Comparison of ENCODE assay signal across 18 cellular contexts in genomic region chr16:27226976-27227705, GRCh38. TPM values are rescaled to one million over a fixed set of nuclear protein-coding genes. Genes with fewer than 3 reads are reported as not detected.
DNase-seq lines count a peak whose midpoint lies in the region; ATAC-seq and TF ChIP-seq lines count a peak whose summit lies in the region.
"Had no signal": no experiment of that assay in that cellular context is flagged by ENCODE, and none has a peak within 500 bp of the region (broad histone marks: within the 10 kb centered on the region; RNA-seq: fewer than 3 reads in every experiment).

No MANE protein-coding gene starts in this region.

- no peak overlapping the region for H3K27ac ChIP-seq in CD8-positive, alpha-beta T cell (ENCODE audit: low read depth, low read length)
- H3K27ac ChIP-seq: 22Rv1, cardiac muscle cell, parathyroid adenoma, SK-N-MC had no signal

- H3K27me3 ChIP-seq in CD8-positive, alpha-beta T cell (ENCODE audit: insufficient read depth, low read length), result no peaks in the 10 kb centered on the region
- H3K27me3 ChIP-seq: cardiac muscle cell had no signal

- DNase-seq in T-helper 2 cell treated with Interferon-gamma antibody and Interleukin-4, amounts not matched to agents 5 μg/mL and 100 μg/mL, for 36 hours (ENCODE audit: low spot score), result no peak
- DNase-seq in T-helper 2 cell (no peak), DMS 273 treated with DMSO at 0.1 percent for 48 hours (lab: John Stamatoyannopoulos, UW) (no peak), sciatic nerve (ENCODE audit: low spot score) (no peak)
- no peak for DNase-seq in CD8-positive, alpha-beta T cell
- no peak for DNase-seq in activated naive CD8-positive, alpha-beta T cell treated with anti-CD3 and anti-CD28 coated beads for 36 hours
- peak in 1 of 10 donors; percentile 2 for DNase-seq in naive thymus-derived CD8-positive, alpha-beta T cell
- DNase-seq: activated CD4-positive, alpha-beta T cell treated with anti-CD3 and anti-CD28 coated beads for 48 hours; effector CD4-positive, alpha-beta T cell; HFFc6; NCI-H1417 treated with DMSO at 0.1 percent for 48 hours; NCI-H82; stimulated activated CD4-positive, alpha-beta T cell treated with anti-CD3 and anti-CD28 coated beads, Interleukin-4, amount 100 ng/mL, for 24 hours had no signal

- H3K4me1 Mint-ChIP-seq in T-helper 2 cell treated with Interferon-gamma antibody and Interleukin-4, amounts not matched to agents 5 μg/mL and 100 μg/mL, for 36 hours (ENCODE audit: low read depth), result peaks cover 38% of the 10 kb centered on the region
- peaks cover 47% of the 10 kb centered on the region for H3K4me1 Mint-ChIP-seq in CD8-positive, alpha-beta T cell (ENCODE audit: low read depth)
- peaks cover 42% of the 10 kb centered on the region for H3K4me1 Mint-ChIP-seq in activated naive CD8-positive, alpha-beta T cell treated with anti-CD3 and anti-CD28 coated beads for 36 hours
- H3K4me1 Mint-ChIP-seq in naive thymus-derived CD8-positive, alpha-beta T cell, result peaks cover 27 to 66% (median 60%) of the 10 kb centered on the region in 4 donors

- peaks cover 3% of the 10 kb centered on the region for H3K36me3 ChIP-seq in CD8-positive, alpha-beta T cell (ENCODE audit: insufficient read depth, low read length)
- H3K36me3 ChIP-seq: cardiac muscle cell had no signal

- H3K36me3 Mint-ChIP-seq in T-helper 2 cell treated with Interferon-gamma antibody and Interleukin-4, amounts not matched to agents 5 μg/mL and 100 μg/mL, for 36 hours (ENCODE audit: low read depth), result peaks cover 52% of the 10 kb centered on the region
- peaks cover 46% of the 10 kb centered on the region for H3K36me3 Mint-ChIP-seq in CD8-positive, alpha-beta T cell
- H3K36me3 Mint-ChIP-seq in activated naive CD8-positive, alpha-beta T cell treated with anti-CD3 and anti-CD28 coated beads for 36 hours, result peaks cover 38% of the 10 kb centered on the region
- H3K36me3 Mint-ChIP-seq in naive thymus-derived CD8-positive, alpha-beta T cell, result peaks cover 0 to 25% (median 2%) of the 10 kb centered on the region in 3 donors

- H3K27me3 Mint-ChIP-seq in T-helper 2 cell treated with Interferon-gamma antibody and Interleukin-4, amounts not matched to agents 5 μg/mL and 100 μg/mL, for 36 hours (ENCODE audit: low read depth), result no peaks in the 10 kb centered on the region
- H3K27me3 Mint-ChIP-seq in CD8-positive, alpha-beta T cell (ENCODE audit: low read depth), result no peaks in the 10 kb centered on the region
- H3K27me3 Mint-ChIP-seq in activated naive CD8-positive, alpha-beta T cell treated with anti-CD3 and anti-CD28 coated beads for 36 hours, result no peaks in the 10 kb centered on the region
- no peaks in the 10 kb centered on the region for H3K27me3 Mint-ChIP-seq in naive thymus-derived CD8-positive, alpha-beta T cell

- H3K27ac Mint-ChIP-seq in T-helper 2 cell treated with Interferon-gamma antibody and Interleukin-4, amounts not matched to agents 5 μg/mL and 100 μg/mL, for 36 hours, result peak overlapping the region; percentile 36
- H3K27ac Mint-ChIP-seq in CD8-positive, alpha-beta T cell, result peak overlapping the region; percentile 69
- peak overlapping the region; percentile 20 for H3K27ac Mint-ChIP-seq in activated naive CD8-positive, alpha-beta T cell treated with anti-CD3 and anti-CD28 coated beads for 36 hours
- H3K27ac Mint-ChIP-seq in naive thymus-derived CD8-positive, alpha-beta T cell, result peak overlapping the region; percentile 34 to 92 (median 81)
- H3K27ac Mint-ChIP-seq: HFFc6 had no signal

- no peaks in the 10 kb centered on the region for H3K9me3 Mint-ChIP-seq in T-helper 2 cell treated with Interferon-gamma antibody and Interleukin-4, amounts not matched to agents 5 μg/mL and 100 μg/mL, for 36 hours
- H3K9me3 Mint-ChIP-seq in CD8-positive, alpha-beta T cell, result no peaks in the 10 kb centered on the region
- no peaks in the 10 kb centered on the region for H3K9me3 Mint-ChIP-seq in activated naive CD8-positive, alpha-beta T cell treated with anti-CD3 and anti-CD28 coated beads for 36 hours
- no peaks in the 10 kb centered on the region for H3K9me3 Mint-ChIP-seq in naive thymus-derived CD8-positive, alpha-beta T cell
- H3K9me3 Mint-ChIP-seq: HFFc6 had no signal

- H3K4me3 Mint-ChIP-seq in T-helper 2 cell treated with Interferon-gamma antibody and Interleukin-4, amounts not matched to agents 5 μg/mL and 100 μg/mL, for 36 hours, result no peak overlapping the region
- no peak overlapping the region for H3K4me3 Mint-ChIP-seq in CD8-positive, alpha-beta T cell
- peak overlapping the region; percentile 18 for H3K4me3 Mint-ChIP-seq in activated naive CD8-positive, alpha-beta T cell treated with anti-CD3 and anti-CD28 coated beads for 36 hours
- peak overlapping the region in 1 of 10 donors; percentile 33 for H3K4me3 Mint-ChIP-seq in naive thymus-derived CD8-positive, alpha-beta T cell
- H3K4me3 Mint-ChIP-seq: HFFc6 had no signal

- no peaks in the 10 kb centered on the region for H3K9me3 ChIP-seq in CD8-positive, alpha-beta T cell (ENCODE audit: low read length)

- POLR2A ChIA-PET in CD8-positive, alpha-beta T cell (lab: Charles Lee), result interaction anchor here (0.6 to 2.0 kb wide), 5 partner anchors 8 to 152 kb away, joined by 3 to 6 read pairs (median 4); no protein-coding TSS in a partner anchor
- POLR2A ChIA-PET in naive thymus-derived CD8-positive, alpha-beta T cell (lab: Charles Lee), result interaction anchor here (0.6 to 4.6 kb wide), 7 partner anchors 8 to 128 kb away, joined by 3 to 27 read pairs (median 5); partner anchors contain the start of gene KDM8

- CTCF ChIA-PET in CD8-positive, alpha-beta T cell (lab: Charles Lee), result interaction anchor here (0.8 to 1.9 kb wide), 6 partner anchors 8 to 230 kb away, joined by 3 to 9 read pairs (median 4); no protein-coding TSS in a partner anchor

- peaks cover 44% of the 10 kb centered on the region for H3K4me1 ChIP-seq in CD8-positive, alpha-beta T cell (ENCODE audit: insufficient read depth, low read length)

- no peak for ATAC-seq in CD8-positive, alpha-beta T cell
- ATAC-seq in naive thymus-derived CD8-positive, alpha-beta T cell, result no peak
- ATAC-seq in HG02588 (IDR thresholded peaks at IDR 0.05; ENCODE audit: unreplicated experiment) (no peak), sciatic nerve (no peak)

- TF ChIP-seq CTCF in CD8-positive, alpha-beta T cell (IDR thresholded peaks at IDR 0.05), result no peak

- intact Hi-C loops in CD8-positive, alpha-beta T cell (cut with DNase I, micrococcal nuclease), result no loop called here
- intact Hi-C loops in sciatic nerve (cut with DNase I), result no loop called here

- no peak overlapping the region for H3K4me3 ChIP-seq in CD8-positive, alpha-beta T cell (ENCODE audit: low read depth, low read length)
- H3K4me3 ChIP-seq: cardiac muscle cell, SK-N-MC had no signal

RNA-seq across cellular contexts. Expression of gene KDM8, which starts 23.8 kb away (rescaled TPM):
- 10 to 100 TPM; 17.6 to 22.6 TPM for total RNA-seq in CD8-positive, alpha-beta T cell
- total RNA-seq in activated naive CD8-positive, alpha-beta T cell treated with anti-CD3 and anti-CD28 coated beads for 36 hours, result 10 to 100 TPM in 1 of 2 experiments, 1 to 10 TPM in 1; 9.9 to 12.2 TPM
- 10 to 100 TPM; 27.7 to 35.0 TPM for total RNA-seq in naive thymus-derived CD8-positive, alpha-beta T cell
- polyA plus RNA-seq in naive thymus-derived CD8-positive, alpha-beta T cell, result 1 to 10 TPM; 3.8 to 6.2 (median 5.6) TPM
- total RNA-seq in sciatic nerve, result 8.3 TPM

RNA-seq across cellular contexts. Expression of gene NSMCE1, which starts 41.4 kb away (rescaled TPM):
- 10 to 100 TPM; 29.6 to 30.1 TPM for total RNA-seq in CD8-positive, alpha-beta T cell
- 100 to 1,000 TPM; 133 to 146 TPM for total RNA-seq in activated naive CD8-positive, alpha-beta T cell treated with anti-CD3 and anti-CD28 coated beads for 36 hours
- 10 to 100 TPM; 81.8 to 85.0 TPM for total RNA-seq in naive thymus-derived CD8-positive, alpha-beta T cell
- polyA plus RNA-seq in naive thymus-derived CD8-positive, alpha-beta T cell, result 100 to 1,000 TPM; 177 to 209 (median 185) TPM
- total RNA-seq in sciatic nerve, result 39.5 TPM

Comparison
In these comparisons a context has a peak if more than half of its experiments do, and no peak if none do; other contexts are left out.
1. H3K27ac Mint-ChIP-seq: peak in every context shown above with its lines; median percentile 81 in naive thymus-derived CD8-positive, alpha-beta T cell; 69 in CD8-positive, alpha-beta T cell; 36 in T-helper 2 cell treated with Interferon-gamma antibody and Interleukin-4, amounts not matched to agents 5 μg/mL and 100 μg/mL, for 36 hours; 20 in activated naive CD8-positive, alpha-beta T cell treated with anti-CD3 and anti-CD28 coated beads for 36 hours.